Comparison of ENCODE assay signal across 8 cellular contexts in genomic region chrX:150587585-150588503, GRCh38. TPM values are rescaled to one million over a fixed set of nuclear protein-coding genes. Genes with fewer than 3 reads are reported as not detected.
DNase-seq lines count a peak whose midpoint lies in the region; ATAC-seq and TF ChIP-seq lines count a peak whose summit lies in the region.

No MANE protein-coding gene starts in this region.

- H3K27me3 Mint-ChIP-seq in CD4-positive, alpha-beta T cell: no peaks in the 10 kb centered on the region
- H3K27me3 Mint-ChIP-seq in activated CD8-positive, alpha-beta T cell treated with anti-CD3 and anti-CD28 coated beads, Interleukin-2, amount 10 ng/mL, durations not matched to agents 7 days and 5 days (ENCODE audit: low read depth): no peaks in the 10 kb centered on the region
- H3K27me3 Mint-ChIP-seq in activated T-helper 2 cell treated with anti-CD3 and anti-CD28 coated beads, Interferon-gamma antibody, Interleukin-2, Interleukin-4, amounts not matched to agents 10 μg/mL and 5 μg/mL and 100 μg/mL, durations not matched to agents 14 hours and 24 hours and 36 hours (ENCODE audit: low read depth): no peaks in the 10 kb centered on the region

- no peak overlapping the region for H3K27ac ChIP-seq in CD4-positive, alpha-beta T cell (ENCODE audit: low read depth, low read length)

- H3K36me3 Mint-ChIP-seq in CD4-positive, alpha-beta T cell (ENCODE audit: low read depth): no peaks in the 10 kb centered on the region
- no peaks in the 10 kb centered on the region for H3K36me3 Mint-ChIP-seq in activated CD8-positive, alpha-beta T cell treated with anti-CD3 and anti-CD28 coated beads, Interleukin-2, amount 10 ng/mL, durations not matched to agents 7 days and 5 days (ENCODE audit: low read depth)
- H3K36me3 Mint-ChIP-seq in activated T-helper 2 cell treated with anti-CD3 and anti-CD28 coated beads, Interferon-gamma antibody, Interleukin-2, Interleukin-4, amounts not matched to agents 10 μg/mL and 5 μg/mL and 100 μg/mL, durations not matched to agents 14 hours and 24 hours and 36 hours (ENCODE audit: low read depth): peaks cover 8% of the 10 kb centered on the region

- peak; percentile 77 for TF ChIP-seq CTCF in CD4-positive, alpha-beta T cell (IDR thresholded peaks at IDR 0.05)

- H3K27me3 ChIP-seq in CD4-positive, alpha-beta T cell (ENCODE audit: control insufficient read depth, insufficient read depth, low read length): no peaks in the 10 kb centered on the region

- no peak overlapping the region for H3K4me3 Mint-ChIP-seq in CD4-positive, alpha-beta T cell
- no peak overlapping the region for H3K4me3 Mint-ChIP-seq in activated CD8-positive, alpha-beta T cell treated with anti-CD3 and anti-CD28 coated beads, Interleukin-2, amount 10 ng/mL, durations not matched to agents 7 days and 5 days
- no peak overlapping the region for H3K4me3 Mint-ChIP-seq in activated T-helper 2 cell treated with anti-CD3 and anti-CD28 coated beads, Interferon-gamma antibody, Interleukin-2, Interleukin-4, amounts not matched to agents 10 μg/mL and 5 μg/mL and 100 μg/mL, durations not matched to agents 14 hours and 24 hours and 36 hours (ENCODE audit: low read depth)

- H3K9me3 Mint-ChIP-seq in CD4-positive, alpha-beta T cell: no peaks in the 10 kb centered on the region
- no peaks in the 10 kb centered on the region for H3K9me3 Mint-ChIP-seq in activated CD8-positive, alpha-beta T cell treated with anti-CD3 and anti-CD28 coated beads, Interleukin-2, amount 10 ng/mL, durations not matched to agents 7 days and 5 days (ENCODE audit: insufficient read depth)
- no peaks in the 10 kb centered on the region for H3K9me3 Mint-ChIP-seq in activated T-helper 2 cell treated with anti-CD3 and anti-CD28 coated beads, Interferon-gamma antibody, Interleukin-2, Interleukin-4, amounts not matched to agents 10 μg/mL and 5 μg/mL and 100 μg/mL, durations not matched to agents 14 hours and 24 hours and 36 hours

- H3K27ac Mint-ChIP-seq in CD4-positive, alpha-beta T cell: no peak overlapping the region
- H3K27ac Mint-ChIP-seq in activated CD8-positive, alpha-beta T cell treated with anti-CD3 and anti-CD28 coated beads, Interleukin-2, amount 10 ng/mL, durations not matched to agents 7 days and 5 days: no peak overlapping the region
- H3K27ac Mint-ChIP-seq in activated T-helper 2 cell treated with anti-CD3 and anti-CD28 coated beads, Interferon-gamma antibody, Interleukin-2, Interleukin-4, amounts not matched to agents 10 μg/mL and 5 μg/mL and 100 μg/mL, durations not matched to agents 14 hours and 24 hours and 36 hours: no peak overlapping the region

- H3K4me1 Mint-ChIP-seq in CD4-positive, alpha-beta T cell (ENCODE audit: low read depth): peaks cover 39% of the 10 kb centered on the region
- H3K4me1 Mint-ChIP-seq in activated CD8-positive, alpha-beta T cell treated with anti-CD3 and anti-CD28 coated beads, Interleukin-2, amount 10 ng/mL, durations not matched to agents 7 days and 5 days (ENCODE audit: low read depth): peaks cover 10% of the 10 kb centered on the region
- peaks cover 25% of the 10 kb centered on the region for H3K4me1 Mint-ChIP-seq in activated T-helper 2 cell treated with anti-CD3 and anti-CD28 coated beads, Interferon-gamma antibody, Interleukin-2, Interleukin-4, amounts not matched to agents 10 μg/mL and 5 μg/mL and 100 μg/mL, durations not matched to agents 14 hours and 24 hours and 36 hours (ENCODE audit: low read depth)

- ATAC-seq in CD4-positive, alpha-beta T cell (ENCODE audit: poor library complexity): peak; percentile 51
- no peak for ATAC-seq in activated CD8-positive, alpha-beta T cell treated with anti-CD3 and anti-CD28 coated beads, Interleukin-2, amount 10 ng/mL, durations not matched to agents 7 days and 5 days
- ATAC-seq in GM18858 (IDR thresholded peaks at IDR 0.05; ENCODE audit: unreplicated experiment) (no peak), GM19023 (IDR thresholded peaks at IDR 0.05; ENCODE audit: unreplicated experiment) (no peak)

- peak; percentile 18 to 45 (median 34) for DNase-seq in CD4-positive, alpha-beta T cell
- peak; percentile 59 for DNase-seq in HT-29 (ENCODE audit: low spot score)
- DNase-seq in activated CD8-positive, alpha-beta T cell treated with anti-CD3 and anti-CD28 coated beads, Interleukin-2, amount 10 ng/mL, durations not matched to agents 7 days and 5 days: peak; percentile 58
- peak; percentile 6 for DNase-seq in fibroblast of the conjunctiva (ENCODE audit: low read depth)
- peak; percentile 22 for DNase-seq in stimulated activated CD8-positive, alpha-beta memory T cell treated with anti-CD3 and anti-CD28 coated beads, Interleukin-4, amount 100 ng/mL, for 24 hours (ENCODE audit: low read depth)
- no peak for DNase-seq in activated T-helper 2 cell treated with anti-CD3 and anti-CD28 coated beads, Interferon-gamma antibody, Interleukin-2, Interleukin-4, amounts not matched to agents 10 μg/mL and 5 μg/mL and 100 μg/mL, durations not matched to agents 14 hours and 24 hours and 36 hours (ENCODE audit: low spot score)

- CTCF ChIA-PET in CD4-positive, alpha-beta T cell (lab: Charles Lee): interaction anchor here (0.6 to 1.2 kb wide), 5 partner anchors 13 to 95 kb away, joined by 3 to 5 read pairs (median 3); no protein-coding TSS in a partner anchor
- CTCF ChIA-PET in activated CD8-positive, alpha-beta T cell treated with anti-CD3 and anti-CD28 coated beads, Interleukin-2, amount 10 ng/mL, durations not matched to agents 7 days and 5 days (lab: Charles Lee): interaction anchor here (0.6 to 2.1 kb wide), 16 partner anchors 12 to 558 kb away, joined by 3 to 18 read pairs (median 4); no protein-coding TSS in a partner anchor

- H3K9me3 ChIP-seq in CD4-positive, alpha-beta T cell (ENCODE audit: control insufficient read depth, low read length): no peaks in the 10 kb centered on the region

- intact Hi-C loops in CD4-positive, alpha-beta T cell (cut with DNase I, micrococcal nuclease): loop anchor here (1.0 to 10.0 kb wide), 5 partner anchors 44 to 626 kb away; no protein-coding TSS in a partner anchor
- intact Hi-C loops in activated T-helper 2 cell treated with anti-CD3 and anti-CD28 coated beads, Interferon-gamma antibody, Interleukin-2, Interleukin-4, amounts not matched to agents 10 μg/mL and 5 μg/mL and 100 μg/mL, durations not matched to agents 14 hours and 24 hours and 36 hours (cut with micrococcal nuclease): no loop called here

- POLR2A ChIA-PET in CD4-positive, alpha-beta T cell (lab: Charles Lee): interaction anchor here (1.0 to 1.3 kb wide), 2 partner anchors 15 to 41 kb away, joined by 3 to 5 read pairs; no protein-coding TSS in a partner anchor
- POLR2A ChIA-PET in activated CD8-positive, alpha-beta T cell treated with anti-CD3 and anti-CD28 coated beads, Interleukin-2, amount 10 ng/mL, durations not matched to agents 7 days and 5 days (lab: Charles Lee): no interaction called here

RNA-seq across cellular contexts. Expression of gene MTM1, which starts 19.4 kb away (rescaled TPM):
- total RNA-seq in CD4-positive, alpha-beta T cell: 10 to 100 TPM; 20.6 to 26.9 TPM
- 3.2 and 11.9 TPM in 2 replicates for total RNA-seq in HT-29 (2014; rRNA removed; shearing (Covaris generic))
- 10 to 100 TPM; 28.7 to 34.8 TPM for total RNA-seq in activated CD8-positive, alpha-beta T cell treated with anti-CD3 and anti-CD28 coated beads, Interleukin-2, amount 10 ng/mL, durations not matched to agents 7 days and 5 days
- 25.2 and 26.5 TPM in 2 replicates for total RNA-seq in activated T-helper 2 cell treated with anti-CD3 and anti-CD28 coated beads, Interferon-gamma antibody, Interleukin-2, Interleukin-4, amounts not matched to agents 10 μg/mL and 5 μg/mL and 100 μg/mL, durations not matched to agents 14 hours and 24 hours and 36 hours
